ENCODE assay signal across 18 cellular contexts in genomic region chr7:106774213-106774767, GRCh38.
"Had no signal": no experiment of that assay in that cellular context is flagged by ENCODE, and none has a peak within 500 bp of the region (broad histone marks: within the 10 kb centered on the region; RNA-seq: fewer than 3 reads in every experiment).

No MANE protein-coding gene starts in this region.

- H3K9me3 ChIP-seq: lower lobe of right lung, neutrophil, tibial artery, vagina had no signal

- H3K27ac ChIP-seq: cardiac muscle cell, lower lobe of right lung, neutrophil, tibial artery, vagina, WERI-Rb-1 had no signal

- H3K27ac Mint-ChIP-seq: activated naive CD8-positive, alpha-beta T cell treated with anti-CD3 and anti-CD28 coated beads, Interleukin-2, amount 10 ng/mL, durations not matched to agents 7 days and 5 days; naive B cell; progenitor cell of endocrine pancreas had no signal

- H3K4me3 ChIP-seq: cardiac muscle cell, lower lobe of right lung, tibial artery, vagina had no signal

- DNase-seq: activated naive CD8-positive, alpha-beta T cell treated with anti-CD3 and anti-CD28 coated beads, Interleukin-2, amount 10 ng/mL, durations not matched to agents 7 days and 5 days; activated T-cell treated with anti-CD3 and anti-CD28 coated beads, Interleukin-2, amount 50 U/mL, for 1 hour; aorta; effector CD4-positive, alpha-beta T cell; hippocampal formation; left cardiac atrium; midbrain; naive B cell; right cardiac atrium; small intestine; WERI-Rb-1 had no signal

- H3K27me3 ChIP-seq: cardiac muscle cell, neutrophil, tibial artery, vagina had no signal

- FAIRE-seq: small intestine had no signal

- H3K27me3 Mint-ChIP-seq: activated CD4-positive, alpha-beta T cell treated with anti-CD3 and anti-CD28 coated beads for 36 hours; naive B cell had no signal

- H3K36me3 ChIP-seq: cardiac muscle cell, lower lobe of right lung, neutrophil, tibial artery, vagina, WERI-Rb-1 had no signal

- H3K4me1 ChIP-seq: lower lobe of right lung, vagina had no signal

- H3K4me3 Mint-ChIP-seq: activated CD4-positive, alpha-beta T cell treated with anti-CD3 and anti-CD28 coated beads for 36 hours; activated naive CD8-positive, alpha-beta T cell treated with anti-CD3 and anti-CD28 coated beads, Interleukin-2, amount 10 ng/mL, durations not matched to agents 7 days and 5 days; naive B cell had no signal
